ENCODE assay signal across 28 cellular contexts in the genomic region with DNA sequence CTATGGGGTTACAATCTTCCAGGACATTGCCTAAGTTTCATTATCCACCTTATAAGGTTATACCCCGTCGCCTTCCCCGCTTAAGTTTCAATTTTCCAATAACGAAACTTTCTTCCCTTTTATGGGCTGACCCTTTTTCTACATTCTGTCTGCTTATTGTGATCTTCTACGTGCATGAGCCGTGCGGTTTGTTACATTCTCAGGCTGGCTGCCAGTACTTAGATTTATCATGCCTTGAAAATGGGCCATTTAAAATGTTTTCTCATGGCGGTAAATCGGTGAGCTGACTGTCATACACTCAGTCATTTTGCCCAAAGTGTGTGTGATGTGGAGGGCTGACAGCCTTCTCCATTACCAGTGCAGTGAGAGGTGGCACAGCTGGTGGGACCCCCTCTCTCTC.
"Had no signal": no experiment of that assay in that cellular context is flagged by ENCODE, and none has a peak within 500 bp of the region (broad histone marks: within the 10 kb centered on the region; RNA-seq: fewer than 3 reads in every experiment).

No MANE protein-coding gene starts in this region.

- H3K36me3 ChIP-seq: cardiac muscle cell, colonic mucosa, gastroesophageal sphincter, ovary, right lobe of liver, uterus, WERI-Rb-1 had no signal

- DNase-seq: activated CD4-positive, alpha-beta T cell treated with anti-CD3 and anti-CD28 coated beads for 1 hour; activated CD4-positive, alpha-beta T cell treated with anti-CD3 and anti-CD28 coated beads, Interleukin-2, amount 50 U/mL, for 1 hour; activated CD8-positive, alpha-beta T cell treated with anti-CD3 and anti-CD28 coated beads for 36 hours; activated T-cell treated with anti-CD3 and anti-CD28 coated beads, Interleukin-2, amount 50 U/mL, for 4 hours; anterior cingulate cortex; cerebellar nuclear complex; colonic mucosa; effector memory CD4-positive, alpha-beta T cell; left colon; mammary epithelial cell; ovary; right lobe of liver; stimulated activated CD4-positive, alpha-beta T cell treated with anti-CD3 and anti-CD28 coated beads, Interleukin-12 subunit alpha, Interleukin-12 subunit beta, amount 100 ng/mL, for 4 hours; stimulated activated CD4-positive, alpha-beta T cell treated with anti-CD3 and anti-CD28 coated beads, Interleukin-4, amount 100 ng/mL, for 1 hour; T-helper 9 cell; uterus; WERI-Rb-1 had no signal

- H3K4me2 ChIP-seq: hepatocyte had no signal

- H3K27ac ChIP-seq: cardiac muscle cell, colonic mucosa, gastroesophageal sphincter, hepatocyte, ovary, right lobe of liver, skin epidermis, uterus, WERI-Rb-1 had no signal

- H3K9me3 ChIP-seq: colonic mucosa, gastroesophageal sphincter, ovary, right lobe of liver, uterus had no signal

- ATAC-seq: activated CD8-positive, alpha-beta T cell treated with anti-CD3 and anti-CD28 coated beads for 36 hours; activated T-cell treated with anti-CD3 and anti-CD28 coated beads, Interleukin-2, amount 50 U/mL, for 4 hours; activated T-helper 17 cell treated with anti-CD3 and anti-CD28 coated beads, Interleukin-2, amount 50 U/mL, for 72 hours; gastroesophageal sphincter; left colon; right lobe of liver had no signal

- H3K27me3 ChIP-seq: ovary, right lobe of liver, uterus had no signal

- H3K4me3 ChIP-seq: cardiac muscle cell, colonic mucosa, gastroesophageal sphincter, hepatocyte, ovary, right lobe of liver, skin epidermis, uterus had no signal

- H3K4me1 Mint-ChIP-seq: activated T-helper 17 cell treated with anti-CD3 and anti-CD28 coated beads, Interleukin-2, amount 50 U/mL, for 72 hours; nephron had no signal

- H3K4me3 Mint-ChIP-seq: activated CD8-positive, alpha-beta T cell treated with anti-CD3 and anti-CD28 coated beads for 36 hours; activated T-cell treated with anti-CD3 and anti-CD28 coated beads, Interleukin-2, amount 50 U/mL, for 4 hours had no signal

- H3K36me3 Mint-ChIP-seq: activated naive CD8-positive, alpha-beta T cell; brain; type B pancreatic cell had no signal

- H3K79me2 ChIP-seq: hepatocyte had no signal

- H3K27ac Mint-ChIP-seq: activated CD8-positive, alpha-beta T cell treated with anti-CD3 and anti-CD28 coated beads for 36 hours; activated naive CD8-positive, alpha-beta T cell; activated T-helper 17 cell treated with anti-CD3 and anti-CD28 coated beads, Interleukin-2, amount 50 U/mL, for 72 hours; brain; nephron; progenitor cell of endocrine pancreas; stimulated activated naive CD8-positive, alpha-beta T cell treated with anti-CD3 and anti-CD28 coated beads, Interleukin-15, Interleukin-2, amounts not matched to agents 100 ng/mL and 50 ng/mL, for 24 hours; type B pancreatic cell had no signal

- H3K27me3 Mint-ChIP-seq: activated naive CD8-positive, alpha-beta T cell; activated T-helper 17 cell treated with anti-CD3 and anti-CD28 coated beads, Interleukin-2, amount 50 U/mL, for 72 hours had no signal

- H3K9me3 Mint-ChIP-seq: activated CD8-positive, alpha-beta T cell treated with anti-CD3 and anti-CD28 coated beads for 36 hours; activated T-cell treated with anti-CD3 and anti-CD28 coated beads, Interleukin-2, amount 50 U/mL, for 4 hours; activated T-helper 17 cell treated with anti-CD3 and anti-CD28 coated beads, Interleukin-2, amount 50 U/mL, for 72 hours; brain; nephron; stimulated activated naive CD8-positive, alpha-beta T cell treated with anti-CD3 and anti-CD28 coated beads, Interleukin-15, Interleukin-2, amounts not matched to agents 100 ng/mL and 50 ng/mL, for 24 hours; type B pancreatic cell had no signal

- H2AFZ ChIP-seq: hepatocyte had no signal
